18 cellular contexts compared by ENCODE assay signal in genomic region chr1:9770276-9770675, GRCh38.
"Had no signal": no experiment of that assay in that cellular context is flagged by ENCODE, and none has a peak within 500 bp of the region (broad histone marks: within the 10 kb centered on the region; RNA-seq: fewer than 3 reads in every experiment).

No MANE protein-coding gene starts in this region.

- DNase-seq: activated CD4-positive, alpha-beta T cell treated with anti-CD3 and anti-CD28 coated beads for 4 hours; activated CD8-positive, alpha-beta memory T cell treated with anti-CD3 and anti-CD28 coated beads, Interleukin-2, amount 50 U/mL, for 4 hours; activated CD8-positive, alpha-beta T cell treated with anti-CD3 and anti-CD28 coated beads for 36 hours; activated naive CD4-positive, alpha-beta T cell treated with Interleukin-2 at 50 U/mL for 16 hours; activated naive CD8-positive, alpha-beta T cell treated with anti-CD3 and anti-CD28 coated beads, Interleukin-2, amount 50 U/mL, for 24 hours; activated T-cell treated with anti-CD3 and anti-CD28 coated beads, Interleukin-2, amount 50 U/mL, for 72 hours; cortex of kidney; effector CD8-positive, alpha-beta T cell; hypothalamus; mammary epithelial cell; stimulated activated CD4-positive, alpha-beta T cell treated with anti-CD3 and anti-CD28 coated beads, Interleukin-2, amount 100 ng/mL, for 24 hours; stimulated activated naive CD4-positive, alpha-beta T cell treated with Interleukin-2 at 50 U/mL for 16 hours; upper lobe of right lung had no signal

- ATAC-seq: activated CD8-positive, alpha-beta T cell treated with anti-CD3 and anti-CD28 coated beads for 36 hours; activated naive CD8-positive, alpha-beta T cell treated with anti-CD3 and anti-CD28 coated beads, Interleukin-2, amount 50 U/mL, for 24 hours; activated T-cell treated with anti-CD3 and anti-CD28 coated beads, Interleukin-2, amount 50 U/mL, for 72 hours; upper lobe of right lung had no signal

- H3K9ac ChIP-seq: parathyroid adenoma had no signal

- H3K27ac Mint-ChIP-seq: activated CD8-positive, alpha-beta T cell treated with anti-CD3 and anti-CD28 coated beads for 36 hours; activated naive CD8-positive, alpha-beta T cell treated with anti-CD3 and anti-CD28 coated beads, Interleukin-2, amount 50 U/mL, for 24 hours; activated T-cell treated with anti-CD3 and anti-CD28 coated beads, Interleukin-2, amount 50 U/mL, for 72 hours; T-cell had no signal

- H3K4me3 ChIP-seq: SK-N-MC, smooth muscle cell, upper lobe of right lung had no signal

- H3K4me3 Mint-ChIP-seq: activated CD8-positive, alpha-beta T cell treated with anti-CD3 and anti-CD28 coated beads for 36 hours; activated naive CD8-positive, alpha-beta T cell treated with anti-CD3 and anti-CD28 coated beads, Interleukin-2, amount 50 U/mL, for 24 hours; activated T-cell treated with anti-CD3 and anti-CD28 coated beads, Interleukin-2, amount 50 U/mL, for 72 hours; neural crest cell; T-cell had no signal

- H3K27me3 ChIP-seq: upper lobe of right lung had no signal

- H3K27ac ChIP-seq: parathyroid adenoma, SK-N-MC, upper lobe of right lung had no signal

- H2AFZ ChIP-seq: parathyroid adenoma had no signal

- H3K9me3 Mint-ChIP-seq: activated CD8-positive, alpha-beta T cell treated with anti-CD3 and anti-CD28 coated beads for 36 hours; activated naive CD8-positive, alpha-beta T cell treated with anti-CD3 and anti-CD28 coated beads, Interleukin-2, amount 50 U/mL, for 24 hours; activated T-cell treated with anti-CD3 and anti-CD28 coated beads, Interleukin-2, amount 50 U/mL, for 72 hours; neural crest cell; T-cell had no signal

- H3K9me3 ChIP-seq: upper lobe of right lung had no signal

- H3K27me3 Mint-ChIP-seq: activated CD8-positive, alpha-beta T cell treated with anti-CD3 and anti-CD28 coated beads for 36 hours; activated naive CD8-positive, alpha-beta T cell treated with anti-CD3 and anti-CD28 coated beads, Interleukin-2, amount 50 U/mL, for 24 hours; T-cell had no signal

- H3K4me1 Mint-ChIP-seq: activated naive CD8-positive, alpha-beta T cell treated with anti-CD3 and anti-CD28 coated beads, Interleukin-2, amount 50 U/mL, for 24 hours had no signal

- H3K4me2 ChIP-seq: smooth muscle cell had no signal

- H3K4me1 ChIP-seq: parathyroid adenoma, upper lobe of right lung had no signal
